ENCODE assay signal across 20 cellular contexts in genomic region chr9:92767078-92768054, GRCh38. TPM values are rescaled to one million over a fixed set of nuclear protein-coding genes. Genes with fewer than 3 reads are reported as not detected.
DNase-seq lines count a peak whose midpoint lies in the region; ATAC-seq and TF ChIP-seq lines count a peak whose summit lies in the region.
"Had no signal": no experiment of that assay in that cellular context is flagged by ENCODE, and none has a peak within 500 bp of the region (broad histone marks: within the 10 kb centered on the region; RNA-seq: fewer than 3 reads in every experiment).

No MANE protein-coding gene starts in this region.

- intact Hi-C loops in Caco-2 (cut with micrococcal nuclease; ENCODE audit: unreplicated experiment): no loop called here

- no TSS peak for BruUV-seq in Caco-2 (replicated peaks; lab: Mats Ljungman, UMichigan)

- H3K9me3 Mint-ChIP-seq in Caco-2 (ENCODE audit: unreplicated experiment) (no peaks in the 10 kb centered on the region), T-cell (no peaks in the 10 kb centered on the region)
- H3K9me3 Mint-ChIP-seq: activated naive CD8-positive, alpha-beta T cell treated with anti-CD3 and anti-CD28 coated beads, Interleukin-2, amount 50 U/mL, for 24 hours; activated T-cell treated with anti-CD3 and anti-CD28 coated beads, Interleukin-2, amount 50 U/mL, for 24 hours had no signal

- H3K27me3 Mint-ChIP-seq in Caco-2 (ENCODE audit: insufficient read depth, unreplicated experiment): no peaks in the 10 kb centered on the region
- no peaks in the 10 kb centered on the region for H3K27me3 Mint-ChIP-seq in T-cell
- H3K27me3 Mint-ChIP-seq: activated naive CD8-positive, alpha-beta T cell treated with anti-CD3 and anti-CD28 coated beads, Interleukin-2, amount 50 U/mL, for 24 hours; activated T-cell treated with anti-CD3 and anti-CD28 coated beads, Interleukin-2, amount 50 U/mL, for 24 hours had no signal

- ATAC-seq in T-cell (replicated peaks in 1 of 4): no peak
- ATAC-seq: activated naive CD8-positive, alpha-beta T cell treated with anti-CD3 and anti-CD28 coated beads, Interleukin-2, amount 50 U/mL, for 24 hours; right lobe of liver; stimulated activated naive CD8-positive, alpha-beta T cell treated with anti-CD3 and anti-CD28 coated beads, Interleukin-15, Interleukin-2, amounts not matched to agents 100 U/mL and 50 U/mL, for 24 hours; upper lobe of right lung had no signal

- H3K36me3 Mint-ChIP-seq in Caco-2 (ENCODE audit: insufficient read depth, unreplicated experiment) (no peaks in the 10 kb centered on the region), T-cell (no peaks in the 10 kb centered on the region)

- CTCF ChIA-PET in Caco-2 (lab: Charles Lee) (no interaction called here), T-cell (lab: Charles Lee) (interaction anchor here in 1 of 2 donors (0.6 kb wide), 1 partner anchor 25 kb away, joined by 6 read pairs; no protein-coding TSS in a partner anchor)

- DNase-seq in Caco-2 (no peak), T-cell (no peak), fibroblast of villous mesenchyme (ENCODE audit: low read depth) (peak; percentile 60)
- no peak for DNase-seq in activated CD8-positive, alpha-beta memory T cell treated with anti-CD3 and anti-CD28 coated beads for 24 hours
- no peak for DNase-seq in stimulated activated CD4-positive, alpha-beta T cell treated with anti-CD3 and anti-CD28 coated beads, Interleukin-2, amount 100 ng/mL, for 48 hours
- no peak for DNase-seq in effector CD4-positive, alpha-beta T cell
- DNase-seq: activated CD4-positive, alpha-beta T cell treated with anti-CD3 and anti-CD28 coated beads for 48 hours; activated naive CD8-positive, alpha-beta T cell treated with anti-CD3 and anti-CD28 coated beads, Interleukin-2, amount 50 U/mL, for 24 hours; activated T-cell treated with anti-CD3 and anti-CD28 coated beads, Interleukin-2, amount 50 U/mL, for 24 hours; Calu3; EL; erythroblast; NCI-H1105 treated with DMSO at 0.1 percent for 48 hours; NCI-H2107; NCI-H524 treated with DMSO at 0.1 percent for 48 hours; occipital lobe; right lobe of liver; stimulated activated naive CD8-positive, alpha-beta T cell treated with anti-CD3 and anti-CD28 coated beads, Interleukin-15, Interleukin-2, amounts not matched to agents 100 U/mL and 50 U/mL, for 24 hours; upper lobe of right lung had no signal

- H3K4me3 Mint-ChIP-seq in Caco-2 (ENCODE audit: unreplicated experiment): peak overlapping the region; percentile 34
- peak overlapping the region in 2 of 3 donors; percentile 49 to 92 for H3K4me3 Mint-ChIP-seq in T-cell
- H3K4me3 Mint-ChIP-seq: activated naive CD8-positive, alpha-beta T cell treated with anti-CD3 and anti-CD28 coated beads, Interleukin-2, amount 50 U/mL, for 24 hours; activated T-cell treated with anti-CD3 and anti-CD28 coated beads, Interleukin-2, amount 50 U/mL, for 24 hours had no signal

- H3K4me3 ChIP-seq in Caco-2 (ENCODE audit: low read depth, low read length) (no peak overlapping the region), fibroblast of villous mesenchyme (ENCODE audit: low read depth, low read length) (no peak overlapping the region), neutrophil (ENCODE audit: low read depth in 1 of 2, low read length in 1 of 2) (no peak overlapping the region)
- H3K4me3 ChIP-seq: right lobe of liver, upper lobe of right lung had no signal

- H3K27me3 ChIP-seq in Caco-2 (replicated peaks; ENCODE audit: control insufficient read depth, insufficient read depth, low read length): no peaks in the 10 kb centered on the region
- no peaks in the 10 kb centered on the region for H3K27me3 ChIP-seq in neutrophil
- H3K27me3 ChIP-seq: right lobe of liver, upper lobe of right lung had no signal

- H3K9me3 ChIP-seq in Caco-2 (no peaks in the 10 kb centered on the region), neutrophil (no peaks in the 10 kb centered on the region)
- H3K9me3 ChIP-seq: right lobe of liver, upper lobe of right lung had no signal

- H3K4me1 ChIP-seq in Caco-2 (peaks cover 17% of the 10 kb centered on the region), neutrophil (ENCODE audit: control insufficient read depth in 1 of 2, insufficient read depth in 1 of 2, low read depth in 1 of 2, low read length in 1 of 2) (peaks cover 83 to 84% of the 10 kb centered on the region in 2 experiments)

- TF ChIP-seq CTCF in Caco-2 (IDR thresholded peaks at IDR 0.05; ENCODE audit: insufficient read depth in 1 of 2, low read depth in 1 of 2, low read length in 1 of 2, severe bottlenecking in 1 of 2, unreplicated experiment in 1 of 2): no peak
- TF ChIP-seq CTCF in fibroblast of villous mesenchyme (IDR thresholded peaks at IDR 0.05; ENCODE audit: insufficient read depth, low read depth, low read length): no peak
- no peak for TF ChIP-seq CTCF in neutrophil (IDR thresholded peaks at IDR 0.05)

- H3K36me3 ChIP-seq in Caco-2 (ENCODE audit: control insufficient read depth, insufficient read depth, low read length): no peaks in the 10 kb centered on the region
- no peaks in the 10 kb centered on the region for H3K36me3 ChIP-seq in neutrophil
- H3K36me3 ChIP-seq: right lobe of liver, upper lobe of right lung had no signal

- POLR2A ChIA-PET in Caco-2 (lab: Charles Lee): no interaction called here
- POLR2A ChIA-PET in T-cell (lab: Charles Lee): no interaction called here

- H3K27ac Mint-ChIP-seq in Caco-2 (ENCODE audit: unreplicated experiment) (no peak overlapping the region), T-cell (peak overlapping the region in 1 of 2 donors; percentile 75)
- H3K27ac Mint-ChIP-seq: activated naive CD8-positive, alpha-beta T cell treated with anti-CD3 and anti-CD28 coated beads, Interleukin-2, amount 50 U/mL, for 24 hours; activated T-cell treated with anti-CD3 and anti-CD28 coated beads, Interleukin-2, amount 50 U/mL, for 24 hours had no signal

- H3K27ac ChIP-seq in neutrophil: peak overlapping the region; percentile 94
- H3K27ac ChIP-seq: right lobe of liver had no signal

- H3K4me1 Mint-ChIP-seq in Caco-2 (ENCODE audit: low read depth, unreplicated experiment) (peaks cover 7% of the 10 kb centered on the region), T-cell (peaks cover 35 to 52% (median 46%) of the 10 kb centered on the region in 3 donors)

RNA-seq across cellular contexts. Expression of gene BICD2, which starts 2.7 kb away (rescaled TPM):
- total RNA-seq in Caco-2 (2022) (13.0 and 13.7 TPM in 2 replicates), T-cell (10 to 100 TPM; 24.1 to 36.6 (median 30.6) TPM), fibroblast of villous mesenchyme (37.4 and 40.6 TPM in 2 replicates)
